8 cellular contexts compared by ENCODE assay signal in the genomic region with DNA sequence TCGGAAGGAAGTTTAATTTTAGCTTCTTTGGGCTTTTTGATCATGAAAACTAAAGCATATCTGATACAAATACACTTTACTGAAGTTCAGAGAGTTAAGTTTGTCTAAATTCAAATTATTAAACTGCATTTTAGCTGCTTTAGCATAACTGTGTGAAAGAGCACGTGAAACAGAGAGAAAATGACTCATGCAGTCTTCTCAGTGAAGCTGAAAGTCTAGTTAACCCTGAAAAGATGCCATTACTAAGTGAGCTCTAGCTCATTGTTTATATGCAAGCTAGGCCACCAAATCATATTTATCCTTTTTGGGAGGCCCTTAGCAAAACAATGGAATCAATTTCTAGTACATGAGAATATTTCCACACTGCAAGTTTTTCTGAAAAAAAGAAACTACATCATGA. TPM values are rescaled to one million over a fixed set of nuclear protein-coding genes. Genes with fewer than 3 reads are reported as not detected.
A peak's percentile ranks its signal among the peaks of the same experiment; 100 is the strongest.
DNase-seq lines count a peak whose midpoint lies in the region; ATAC-seq, FAIRE-seq and TF ChIP-seq lines count a peak whose summit lies in the region.

No MANE protein-coding gene starts in this region.

- H4K20me1 ChIP-seq in neural progenitor cell (ENCODE audit: low read depth) = no peaks in the 10 kb centered on the region

- peak; percentile 31 for DNase-seq in GM10266 (ENCODE audit: extremely low spot score)
- peak; percentile 6 for DNase-seq in H54 (ENCODE audit: insufficient read length, low spot score)
- no peak for DNase-seq in T-helper 2 cell treated with Interferon-gamma antibody and Interleukin-4, amounts not matched to agents 5 μg/mL and 100 μg/mL, for 36 hours (ENCODE audit: low spot score)
- peak; percentile 55 for DNase-seq in kidney tubule cell (ENCODE audit: low spot score)
- DNase-seq in naive thymus-derived CD8-positive, alpha-beta T cell = no peak
- DNase-seq in neural progenitor cell (ENCODE audit: low spot score) = no peak
- DNase-seq in globus pallidus (ENCODE audit: low spot score) = no peak
- no peak for DNase-seq in NCI-H1092 treated with DMSO at 0.1 percent for 48 hours (lab: John Stamatoyannopoulos, UW)

- H3K27ac ChIP-seq in neural progenitor cell = no peak overlapping the region

- peaks cover 13% of the 10 kb centered on the region for H3K27me3 Mint-ChIP-seq in T-helper 2 cell treated with Interferon-gamma antibody and Interleukin-4, amounts not matched to agents 5 μg/mL and 100 μg/mL, for 36 hours (ENCODE audit: low read depth)
- peaks cover 0 to 4% (median 3%) of the 10 kb centered on the region in 5 donors for H3K27me3 Mint-ChIP-seq in naive thymus-derived CD8-positive, alpha-beta T cell
- peaks cover 3% of the 10 kb centered on the region for H3K27me3 Mint-ChIP-seq in neural progenitor cell (ENCODE audit: insufficient read depth, low read depth)

- H3K4me2 ChIP-seq in neural progenitor cell = no peak overlapping the region

- FAIRE-seq in H54 (lab: Jason Lieb, UNC) = peak; percentile 91

- POLR2A ChIA-PET in naive thymus-derived CD8-positive, alpha-beta T cell (lab: Charles Lee) = interaction anchor here (2.2 kb wide), 1 partner anchor 58 kb away, joined by 6 read pairs; a partner anchor contains a TSS

- no peak for TF ChIP-seq POLR2A in H54 (IDR thresholded peaks at IDR 0.05; ENCODE audit: low read depth, low read length)

- H3K9ac ChIP-seq in neural progenitor cell = no peak overlapping the region

- no peaks in the 10 kb centered on the region for H3K9me3 ChIP-seq in neural progenitor cell (ENCODE audit: low read depth)

- no peak overlapping the region for H2AFZ ChIP-seq in neural progenitor cell (replicated peaks)

- no peaks in the 10 kb centered on the region for H3K4me1 ChIP-seq in neural progenitor cell

- H3F3A ChIP-seq in neural progenitor cell (ENCODE audit: low read depth) = no peaks in the 10 kb centered on the region

- H3K27me3 ChIP-seq in neural progenitor cell = no peaks in the 10 kb centered on the region

- no peaks in the 10 kb centered on the region for H3K36me3 ChIP-seq in neural progenitor cell

- TF ChIP-seq CTCF in GM10266 (IDR thresholded peaks at IDR 0.05; ENCODE audit: control insufficient read depth, insufficient read depth, low read depth, missing control alignments) (no peak), neural progenitor cell (IDR thresholded peaks at IDR 0.05) (no peak)

- H3K4me3 ChIP-seq in neural progenitor cell = no peak overlapping the region

- H3K9me3 Mint-ChIP-seq in T-helper 2 cell treated with Interferon-gamma antibody and Interleukin-4, amounts not matched to agents 5 μg/mL and 100 μg/mL, for 36 hours = no peaks in the 10 kb centered on the region
- H3K9me3 Mint-ChIP-seq in naive thymus-derived CD8-positive, alpha-beta T cell = no peaks in the 10 kb centered on the region
- no peaks in the 10 kb centered on the region for H3K9me3 Mint-ChIP-seq in neural progenitor cell

- H3K79me2 ChIP-seq in neural progenitor cell (ENCODE audit: low read depth) = no peaks in the 10 kb centered on the region

- no peaks in the 10 kb centered on the region for H3K36me3 Mint-ChIP-seq in T-helper 2 cell treated with Interferon-gamma antibody and Interleukin-4, amounts not matched to agents 5 μg/mL and 100 μg/mL, for 36 hours (ENCODE audit: low read depth)
- no peaks in the 10 kb centered on the region for H3K36me3 Mint-ChIP-seq in naive thymus-derived CD8-positive, alpha-beta T cell
- no peaks in the 10 kb centered on the region for H3K36me3 Mint-ChIP-seq in neural progenitor cell

- H3K4me3 Mint-ChIP-seq in T-helper 2 cell treated with Interferon-gamma antibody and Interleukin-4, amounts not matched to agents 5 μg/mL and 100 μg/mL, for 36 hours = no peak overlapping the region
- no peak overlapping the region for H3K4me3 Mint-ChIP-seq in naive thymus-derived CD8-positive, alpha-beta T cell
- H3K4me3 Mint-ChIP-seq in neural progenitor cell = no peak overlapping the region

- H3K27ac Mint-ChIP-seq in T-helper 2 cell treated with Interferon-gamma antibody and Interleukin-4, amounts not matched to agents 5 μg/mL and 100 μg/mL, for 36 hours = peak overlapping the region; percentile 1
- peak overlapping the region in 1 of 10 donors; percentile 6 for H3K27ac Mint-ChIP-seq in naive thymus-derived CD8-positive, alpha-beta T cell
- H3K27ac Mint-ChIP-seq in neural progenitor cell = no peak overlapping the region

- no peak for ATAC-seq in naive thymus-derived CD8-positive, alpha-beta T cell

- H3K4me1 Mint-ChIP-seq in T-helper 2 cell treated with Interferon-gamma antibody and Interleukin-4, amounts not matched to agents 5 μg/mL and 100 μg/mL, for 36 hours (ENCODE audit: low read depth) = peaks cover 12% of the 10 kb centered on the region
- peaks cover 0 to 5% (median 1%) of the 10 kb centered on the region in 4 donors for H3K4me1 Mint-ChIP-seq in naive thymus-derived CD8-positive, alpha-beta T cell
- H3K4me1 Mint-ChIP-seq in neural progenitor cell = peaks cover 12% of the 10 kb centered on the region

RNA-seq across cellular contexts. Expression of a gene that starts 27.6 kb away (rescaled TPM):
- not detected for total RNA-seq in naive thymus-derived CD8-positive, alpha-beta T cell
- polyA plus RNA-seq in naive thymus-derived CD8-positive, alpha-beta T cell = not detected
- total RNA-seq in neural progenitor cell (ENCODE audit: low replicate concordance) = not detected in 2 replicates

RNA-seq across cellular contexts. Expression of a gene that starts 57.3 kb away (rescaled TPM):
- 100 to 1,000 TPM; 120 to 125 TPM for total RNA-seq in naive thymus-derived CD8-positive, alpha-beta T cell
- polyA plus RNA-seq in naive thymus-derived CD8-positive, alpha-beta T cell = 10 to 100 TPM in 2 of 3 donors, 1 to 10 TPM in 1; 9.4 to 13.1 (median 10.6) TPM
- 87.1 and 114 TPM in 2 replicates for total RNA-seq in neural progenitor cell (ENCODE audit: low replicate concordance)

Comparison
In these comparisons a context has a peak if more than half of its experiments do, and no peak if none do; other contexts are left out.
1. DNase-seq: peak in GM10266 (single experiment), H54 (single experiment) and kidney tubule cell (single experiment); none in T-helper 2 cell treated with Interferon-gamma antibody and Interleukin-4, amounts not matched to agents 5 μg/mL and 100 μg/mL, for 36 hours (single experiment), naive thymus-derived CD8-positive, alpha-beta T cell (0 of 10), neural progenitor cell (single experiment), globus pallidus (single experiment) and NCI-H1092 treated with DMSO at 0.1 percent for 48 hours (single experiment).